9 cellular contexts compared by ENCODE assay signal in genomic region chr6:26532699-26533523, GRCh38. TPM values are rescaled to one million over a fixed set of nuclear protein-coding genes. Genes with fewer than 3 reads are reported as not detected.
DNase-seq lines count a peak whose midpoint lies in the region; ATAC-seq, FAIRE-seq and TF ChIP-seq lines count a peak whose summit lies in the region.
"Had no signal": no experiment of that assay in that cellular context is flagged by ENCODE, and none has a peak within 500 bp of the region (broad histone marks: within the 10 kb centered on the region; RNA-seq: fewer than 3 reads in every experiment).

No MANE protein-coding gene starts in this region.

- no peaks in the 10 kb centered on the region for H4K20me1 ChIP-seq in smooth muscle cell (ENCODE audit: low read depth)

- ATAC-seq in HG02759 (IDR thresholded peaks at IDR 0.05; ENCODE audit: unreplicated experiment), result peak; percentile 37
- no peak for ATAC-seq in HG03135 (IDR thresholded peaks at IDR 0.05; ENCODE audit: unreplicated experiment)

- peak overlapping the region; percentile 68 for H2AFZ ChIP-seq in smooth muscle cell (ENCODE audit: low read depth)

- FAIRE-seq in bronchial epithelial cell (lab: Jason Lieb, UNC), result no peak
- FAIRE-seq: TTC549 had no signal

- H3K9me3 ChIP-seq in WERI-Rb-1 (ENCODE audit: severe bottlenecking) (no peaks in the 10 kb centered on the region), smooth muscle cell (replicated peaks; ENCODE audit: low read depth) (no peaks in the 10 kb centered on the region)

- H3K9ac ChIP-seq in smooth muscle cell (ENCODE audit: low read depth), result peak overlapping the region; percentile 66

- H3K27ac ChIP-seq in WERI-Rb-1 (peak overlapping the region; percentile 74), smooth muscle cell (ENCODE audit: low read depth) (peak overlapping the region; percentile 41)

- H3K4me3 ChIP-seq in WERI-Rb-1 (ENCODE audit: low read depth, low read length) (peak overlapping the region; percentile 91), bronchial epithelial cell (ENCODE audit: low read depth, low read length) (peak overlapping the region; percentile 63), smooth muscle cell (peak overlapping the region; percentile 77)

- DNase-seq in COLO829 (ENCODE audit: low spot score) (peak; percentile 94), NCI-H2196 treated with DMSO at 0.1 percent for 48 hours (lab: John Stamatoyannopoulos, UW; ENCODE audit: unreplicated experiment) (peak; percentile 25), WERI-Rb-1 (peak; percentile 96), bronchial epithelial cell (ENCODE audit: low read depth) (peak; percentile 85), iPS-NIHi7 (ENCODE audit: extremely low spot score) (peak; percentile 58), smooth muscle cell (lab: John Stamatoyannopoulos, UW; ENCODE audit: unreplicated experiment) (peak; percentile 81)

- no peaks in the 10 kb centered on the region for H3K27me3 ChIP-seq in WERI-Rb-1 (ENCODE audit: insufficient read depth, low read depth, severe bottlenecking)
- no peaks in the 10 kb centered on the region for H3K27me3 ChIP-seq in bronchial epithelial cell (ENCODE audit: control insufficient read depth, insufficient read depth, low read length)
- H3K27me3 ChIP-seq in smooth muscle cell (ENCODE audit: low read depth), result no peaks in the 10 kb centered on the region

- no peaks in the 10 kb centered on the region for H3K36me3 ChIP-seq in WERI-Rb-1
- H3K36me3 ChIP-seq in bronchial epithelial cell (ENCODE audit: control insufficient read depth, insufficient read depth, low read length), result no peaks in the 10 kb centered on the region
- no peaks in the 10 kb centered on the region for H3K36me3 ChIP-seq in smooth muscle cell (ENCODE audit: low read depth)

- peaks cover 11% of the 10 kb centered on the region for H3K4me1 ChIP-seq in smooth muscle cell (ENCODE audit: low read depth)

- H3F3A ChIP-seq in smooth muscle cell (ENCODE audit: low read depth), result peaks cover 9% of the 10 kb centered on the region

- 2% methylated on average over 28 of the region's 28 CpGs for WGBS in smooth muscle cell (ENCODE audit: low lambda C conversion rate)

- peak overlapping the region; percentile 83 for H3K4me2 ChIP-seq in smooth muscle cell

- TF ChIP-seq CTCF in WERI-Rb-1 (IDR thresholded peaks at IDR 0.05; ENCODE audit: low read depth, low read length), result no peak
- no peak for TF ChIP-seq CTCF in bronchial epithelial cell (IDR thresholded peaks at IDR 0.05; ENCODE audit: insufficient read depth, low read length, severe bottlenecking)
- no peak for TF ChIP-seq CTCF in smooth muscle cell (IDR thresholded peaks at IDR 0.05; ENCODE audit: borderline replicate concordance, insufficient read depth, poor library complexity, severe bottlenecking)

- H3K79me2 ChIP-seq in smooth muscle cell (ENCODE audit: low read depth), result no peaks in the 10 kb centered on the region

RNA-seq across cellular contexts. Expression of gene HMGN4, which starts 5.3 kb away (rescaled TPM):
- total RNA-seq in bronchial epithelial cell (59.5 and 94.0 TPM in 2 replicates), smooth muscle cell (53.6 and 75.0 TPM in 2 replicates)
- 38.2 and 39.4 TPM in 2 replicates for polyA plus RNA-seq in smooth muscle cell

RNA-seq across cellular contexts. Expression of gene BTN1A1, which starts 32.8 kb away (rescaled TPM):
- total RNA-seq in bronchial epithelial cell, result not detected in 2 replicates
- total RNA-seq in smooth muscle cell, result 0.27 TPM in 1 of 2 replicates, not detected in the other
- polyA plus RNA-seq in smooth muscle cell, result not detected in 2 replicates

Comparison
In these comparisons a context has a peak if more than half of its experiments do, and no peak if none do; other contexts are left out.
1. DNase-seq: peak in every context shown above with its lines; median percentile 96 in WERI-Rb-1; 94 in COLO829; 85 in bronchial epithelial cell; 81 in smooth muscle cell; 58 in iPS-NIHi7; 25 in NCI-H2196 treated with DMSO at 0.1 percent for 48 hours.